Comparison of ENCODE assay signal across 21 cellular contexts in genomic region chr12:93365616-93366015, GRCh38. TPM values are rescaled to one million over a fixed set of nuclear protein-coding genes. Genes with fewer than 3 reads are reported as not detected.
DNase-seq lines count a peak whose midpoint lies in the region; ATAC-seq, FAIRE-seq and TF ChIP-seq lines count a peak whose summit lies in the region.
"Had no signal": no experiment of that assay in that cellular context is flagged by ENCODE, and none has a peak within 500 bp of the region (broad histone marks: within the 10 kb centered on the region; RNA-seq: fewer than 3 reads in every experiment).

No MANE protein-coding gene starts in this region.

- H4K20me1 ChIP-seq in H9 (ENCODE audit: control insufficient read depth, insufficient read depth, insufficient read length) (no peaks in the 10 kb centered on the region), K562 (replicated peaks; ENCODE audit: control insufficient read depth, insufficient read depth, low read length) (no peaks in the 10 kb centered on the region)
- H4K20me1 ChIP-seq: BLaER1 treated with 17β-estradiol and CSF1 and Interleukin-3, amounts not matched to agents 10 nM and 100 nM had no signal

- no peak overlapping the region for H4K5ac ChIP-seq in H9 (ENCODE audit: insufficient read length, low read depth, low read length)

- H3K4me1 ChIP-seq in H9 (ENCODE audit: insufficient read depth, low read length) (peaks cover 2% of the 10 kb centered on the region), K562 (replicated peaks in 1 of 2; ENCODE audit: control insufficient read depth in 2 of 2, insufficient read depth in 2 of 2, low read length in 2 of 2) (peaks cover 8 to 9% of the 10 kb centered on the region in 2 experiments; a peak in 4 of 5 replicates), psoas muscle (peaks cover 35% of the 10 kb centered on the region), transverse colon (peaks cover 0 to 3% (median 0%) of the 10 kb centered on the region in 4 donors)

- no peaks in the 10 kb centered on the region for H3K23me2 ChIP-seq in H9 (ENCODE audit: insufficient read length, low read depth, low read length, poor library complexity, severe bottlenecking)

- H2AFZ ChIP-seq in H9 (ENCODE audit: low read length) (no peak overlapping the region), K562 (ENCODE audit: low read depth, low read length) (peak overlapping the region; percentile 70)
- H2AFZ ChIP-seq: GM23338 had no signal

- H3K79me1 ChIP-seq in H9 (ENCODE audit: insufficient read depth, low read depth, low read length, poor library complexity, severe bottlenecking) = no peaks in the 10 kb centered on the region

- H3K27ac ChIP-seq in H9 (ENCODE audit: insufficient read length, low read depth, low read length) = no peak overlapping the region
- H3K27ac ChIP-seq in K562 (ENCODE audit: extremely low read depth, low read depth, low read length) = peak overlapping the region; percentile 10; the same call in 2 of the 3 replicates
- peak overlapping the region; percentile 54 for H3K27ac ChIP-seq in psoas muscle
- H3K27ac ChIP-seq in transverse colon = no peak overlapping the region
- H3K27ac ChIP-seq: BLaER1 treated with 17β-estradiol and CSF1 and Interleukin-3, amounts not matched to agents 10 nM and 100 nM had no signal

- H3K18ac ChIP-seq in H9 (ENCODE audit: insufficient read length, low read depth, low read length) = no peak overlapping the region

- no peaks in the 10 kb centered on the region for H3K36me3 ChIP-seq in K562 (ENCODE audit: control insufficient read depth, insufficient read depth, low read length)
- H3K36me3 ChIP-seq in psoas muscle (ENCODE audit: insufficient read depth in 1 of 2, low read depth in 1 of 2) = no peaks in the 10 kb centered on the region
- no peaks in the 10 kb centered on the region for H3K36me3 ChIP-seq in transverse colon
- H3K36me3 ChIP-seq: BLaER1 treated with 17β-estradiol and CSF1 and Interleukin-3, amounts not matched to agents 10 nM and 100 nM had no signal

- peak overlapping the region; percentile 64 for H2BK20ac ChIP-seq in H9 (ENCODE audit: low read depth, low read length, poor library complexity, severe bottlenecking)

- no peak overlapping the region for H3K4ac ChIP-seq in H9 (ENCODE audit: low read depth, low read length)

- TF ChIP-seq EP300 in K562 (IDR thresholded peaks at IDR 0.05; ENCODE audit: low read length) (no peak), transverse colon (IDR thresholded peaks at IDR 0.05; ENCODE audit: low read depth) (no peak)

- no peak overlapping the region for H2BK15ac ChIP-seq in H9 (ENCODE audit: low read depth, low read length)

- no peaks in the 10 kb centered on the region for H3K9me1 ChIP-seq in K562 (ENCODE audit: control insufficient read depth, insufficient read depth, low read length)

- no peak overlapping the region for H2BK5ac ChIP-seq in H9 (ENCODE audit: insufficient read length, low read length)

- DNase-seq in H9 (no peak), K562 (ENCODE audit: extremely low read depth in 1 of 4, low spot score in 3 of 4) (no peak), fibroblast of pulmonary artery (ENCODE audit: low read depth) (peak; percentile 27), psoas muscle (no peak), transverse colon (no peak)
- no peak for DNase-seq in activated CD8-positive, alpha-beta memory T cell treated with anti-CD3 and anti-CD28 coated beads for 24 hours
- no peak for DNase-seq in activated CD8-positive, alpha-beta memory T cell treated with anti-CD3 and anti-CD28 coated beads, Interleukin-2, amount 50 U/mL, for 4 hours
- DNase-seq: CD8-positive, alpha-beta T cell; COR-L47; DMS 273 treated with DMSO at 0.1 percent for 48 hours; DMS53; GDM1; HFFc6 had no signal

- no peak overlapping the region for H4K8ac ChIP-seq in H9 (replicated peaks; ENCODE audit: insufficient read length, low read depth, low read length)

- no peaks in the 10 kb centered on the region for H3K9me3 Mint-ChIP-seq in H9
- H3K9me3 Mint-ChIP-seq: CD8-positive, alpha-beta T cell; GM23338; HFFc6 had no signal

- no peak overlapping the region for H3K14ac ChIP-seq in H9 (ENCODE audit: insufficient read depth, low read length)

- intact Hi-C loops in K562 (cut with micrococcal nuclease) (no loop called here), psoas muscle (cut with DNase I) (no loop called here), transverse colon (cut with DNase I; ENCODE audit: low total_unique reads) (no loop called here)

- peaks cover 9 to 13% of the 10 kb centered on the region in 2 experiments for H3K4me1 Mint-ChIP-seq in H9

- CTCF ChIA-PET in K562 (lab: Yijun Ruan, JAX; ENCODE audit: low intra/inter-chr PET ratio) = no interaction called here

- no peak for FAIRE-seq in K562 (lab: Jason Lieb, UNC)
- FAIRE-seq: GM12892, GM18507, H54 had no signal

- no peak overlapping the region for H3K23ac ChIP-seq in H9 (ENCODE audit: insufficient read length, low read depth, low read length)

- ATAC-seq in K562 (no peak), psoas muscle (no peak), SK-N-SH treated with all-trans-retinoic acid at 6 μM for 48 hours (no peak)
- ATAC-seq: CD8-positive, alpha-beta T cell; GM23338; HCT116 had no signal

- H3K27ac Mint-ChIP-seq in H9 = no peak overlapping the region
- H3K27ac Mint-ChIP-seq: B cell; CD8-positive, alpha-beta T cell; GM23338; HFFc6 had no signal

- H3K4me2 ChIP-seq in H9 (ENCODE audit: insufficient read depth, insufficient read length, low read length) = no peak overlapping the region
- no peak overlapping the region for H3K4me2 ChIP-seq in K562 (ENCODE audit: insufficient read depth, low read length)
- H3K4me2 ChIP-seq: BLaER1 treated with 17β-estradiol and CSF1 and Interleukin-3, amounts not matched to agents 10 nM and 100 nM; GM23338 had no signal

- H3K27me3 ChIP-seq in H9 (ENCODE audit: insufficient read depth, low read length) (no peaks in the 10 kb centered on the region), K562 (ENCODE audit: control insufficient read depth in 2 of 2, insufficient read depth in 2 of 2, low read length in 2 of 2) (no peaks in the 10 kb centered on the region), psoas muscle (ENCODE audit: insufficient read depth in 3 of 3, low read length in 2 of 3) (no peaks in the 10 kb centered on the region), transverse colon (no peaks in the 10 kb centered on the region)
- H3K27me3 ChIP-seq: BLaER1 treated with 17β-estradiol and CSF1 and Interleukin-3, amounts not matched to agents 10 nM and 100 nM had no signal

- TF ChIP-seq RAD21 in K562 (CRISPR knock-in tag; conservative IDR thresholded peaks at IDR 0.05 in 1 of 2, IDR thresholded peaks at IDR 0.05 in 1 of 2) = no peak

- no peak overlapping the region for H2BK12ac ChIP-seq in H9 (ENCODE audit: insufficient read length, low read depth, low read length)

- H3K36me3 Mint-ChIP-seq in H9 (ENCODE audit: insufficient read depth in 1 of 3, low read depth in 3 of 3) = peaks cover 0 to 3% (median 0%) of the 10 kb centered on the region in 3 experiments; a peak in 1 of 7 replicates
- H3K36me3 Mint-ChIP-seq: CD8-positive, alpha-beta T cell had no signal

- in situ Hi-C loops in K562 (cut with MboI) = no loop called here
- in situ Hi-C loops in transverse colon (cut with MboI; ENCODE audit: low pct_ligation_motif_present in 1 of 4, low pct_unique_long_range_greater_than_20kb in 1 of 4, low sequenced_read_pairs in 3 of 4) = no loop called here

- no peak overlapping the region for H3K56ac ChIP-seq in H9 (ENCODE audit: insufficient read length, low read depth, low read length)

- POLR2A ChIA-PET in K562 (lab: Yijun Ruan, JAX) = interaction anchor here (1.0 to 1.5 kb wide), 3 partner anchors 8 to 50 kb away, joined by 3 to 4 read pairs (median 3); no protein-coding TSS in a partner anchor

- no peak overlapping the region for H4K91ac ChIP-seq in H9 (ENCODE audit: insufficient read length, low read depth, low read length)

- no CpG with 5 or more reads among the region's 3 CpGs for WGBS in H9 (ENCODE audit: extremely low coverage, insufficient read length, low lambda C conversion rate)
- WGBS in K562 (ENCODE audit: insufficient coverage, low coverage, missing lambda C conversion rate) = 57% methylated on average over 3 of the region's 3 CpGs
- WGBS in psoas muscle, 3 donors = 60 to 81% (median 65%) methylated on average over 3 of the region's 3 CpGs
- WGBS in transverse colon (ENCODE audit: low coverage in 1 of 2), 2 donors = 87 to 95% methylated on average over 2 to 3 of the region's 3 CpGs

- TF ChIP-seq CTCF in H9 (conservative IDR thresholded peaks at IDR 0.05) = no peak
- TF ChIP-seq CTCF in K562 (IDR thresholded peaks at IDR 0.05 in 2 of 3, conservative IDR thresholded peaks at IDR 0.05 in 1 of 3; ENCODE audit: insufficient read depth in 2 of 3, low read depth in 1 of 3, low read length in 3 of 3) = no peak
- no peak for TF ChIP-seq CTCF in fibroblast of pulmonary artery (IDR thresholded peaks at IDR 0.05; ENCODE audit: low read length, missing control alignments)
- TF ChIP-seq CTCF in psoas muscle (IDR thresholded peaks at IDR 0.05) = no peak
- no peak for TF ChIP-seq CTCF in transverse colon (IDR thresholded peaks at IDR 0.05)

- no peaks in the 10 kb centered on the region for H3K27me3 Mint-ChIP-seq in H9 (ENCODE audit: low read depth)

- H3K9me3 ChIP-seq in H9 (ENCODE audit: control insufficient read depth, low read depth, low read length) (no peaks in the 10 kb centered on the region), K562 (replicated peaks; ENCODE audit: control insufficient read depth, insufficient read depth, low read depth, low read length) (no peaks in the 10 kb centered on the region), psoas muscle (no peaks in the 10 kb centered on the region), transverse colon (no peaks in the 10 kb centered on the region)
- H3K9me3 ChIP-seq: BLaER1 treated with 17β-estradiol and CSF1 and Interleukin-3, amounts not matched to agents 10 nM and 100 nM had no signal

- H2BK120ac ChIP-seq in H9 (ENCODE audit: low read depth, low read length, poor library complexity, severe bottlenecking) = no peak overlapping the region

- TF ChIP-seq POLR2A in K562 (conservative IDR thresholded peaks at IDR 0.05) = no peak
- TF ChIP-seq POLR2A in transverse colon (IDR thresholded peaks at IDR 0.05) = no peak

- H3K9ac ChIP-seq in H9 (ENCODE audit: extremely low read depth, insufficient read length, low read length) = no peak overlapping the region
- H3K9ac ChIP-seq in K562 (ENCODE audit: insufficient read depth in 1 of 2, low read depth in 2 of 2, low read length in 2 of 2) = no peak overlapping the region
- H3K9ac ChIP-seq: BLaER1 treated with 17β-estradiol and CSF1 and Interleukin-3, amounts not matched to agents 10 nM and 100 nM had no signal

- no peak overlapping the region for H3K4me3 Mint-ChIP-seq in H9
- H3K4me3 Mint-ChIP-seq: B cell; CD8-positive, alpha-beta T cell; GM23338; HFFc6 had no signal

- H3K4me3 ChIP-seq in K562 (no peak overlapping the region), fibroblast of pulmonary artery (replicated peaks; ENCODE audit: low read depth, low read length) (no peak overlapping the region), psoas muscle (no peak overlapping the region), transverse colon (no peak overlapping the region)
- H3K4me3 ChIP-seq: BLaER1 treated with 17β-estradiol and CSF1 and Interleukin-3, amounts not matched to agents 10 nM and 100 nM; GM23338 had no signal

- no peak overlapping the region for H3T11ph ChIP-seq in H9 (ENCODE audit: low read length)

- no peaks in the 10 kb centered on the region for H3K79me2 ChIP-seq in H9 (ENCODE audit: insufficient read depth, low read length)
- H3K79me2 ChIP-seq in K562 (ENCODE audit: control insufficient read depth, insufficient read depth, low read length) = no peaks in the 10 kb centered on the region

- BruUV-seq in K562 (replicated peaks; lab: Mats Ljungman, UMichigan) = no TSS peak

- no peak overlapping the region for H2AK5ac ChIP-seq in H9 (ENCODE audit: insufficient read length, low read length)

RNA-seq across cellular contexts. Expression of gene NUDT4, which starts 12.1 kb away (rescaled TPM):
- total RNA-seq in H9 (2021) (39.9 and 40.6 TPM in 2 replicates), K562 (2014; rRNA removed) (87.5 and 102 TPM in 2 replicates), K562 (2014; rRNA removed; fragmentation: Illumina TruSeq; extraction: Trizol) (158 and 187 TPM in 2 replicates), K562 (2015; rRNA removed; fragmentation: Illumina TruSeq; extraction: Trizol) (87.4 and 99.2 TPM in 2 replicates), K562 (2021) (132 and 147 TPM in 2 replicates), psoas muscle (100 to 1,000 TPM; 187 to 254 (median 211) TPM), transverse colon (100 to 1,000 TPM in 2 of 4 donors, 10 to 100 TPM in 2; 65.3 to 111 (median 90.9) TPM)
- 29.5 and 81.9 TPM in 2 replicates for total RNA-seq in K562 (2011; cell fraction: chromatin; rRNA removed; ENCODE audit: low replicate concordance)
- 29.0 and 33.4 TPM in 2 replicates for total RNA-seq in K562 (2011; cell fraction: nucleolus; rRNA removed)
- 63.9 and 138 TPM in 2 replicates for total RNA-seq in K562 (2011; cell fraction: nucleoplasm; rRNA removed)
- polyA plus RNA-seq in K562 (2011; rRNA removed) (112 and 164 TPM in 2 replicates), K562 (2014; fragmentation: Illumina TruSeq; extraction: Trizol) (116 and 128 TPM in 2 replicates), K562 (2014; fragmentation: Nextera tagmentation; extraction: Ambion mirVana) (10 to 100 TPM; 38.1 to 60.2 TPM), K562 (2014; rRNA removed) (84.6 and 94.2 TPM in 2 replicates), psoas muscle (100 to 1,000 TPM in 1 of 3 donors, 10 to 100 TPM in 2; 48.3 to 108 (median 76.1) TPM)
- 57.9 and 68.4 TPM in 2 replicates for polyA plus RNA-seq in K562 (2011; cell fraction: cytosol; rRNA removed)
- polyA plus RNA-seq in K562 (2011; cell fraction: nucleus; rRNA removed) = 14.0 and 27.3 TPM in 2 replicates
- 64.5 and 88.2 TPM in 2 replicates for polyA plus RNA-seq in K562 (2012)
- 147 and 162 TPM in 2 replicates for polyA minus RNA-seq in K562 (2011; rRNA and poly(A)+ RNA removed)
- 62.3 and 75.6 TPM in 2 replicates for polyA minus RNA-seq in K562 (2011; cell fraction: cytosol; rRNA and poly(A)+ RNA removed)
- polyA minus RNA-seq in K562 (2011; cell fraction: nucleus; rRNA and poly(A)+ RNA removed) = 27.5 and 37.5 TPM in 2 replicates

Comparison
In these comparisons a context has a peak if more than half of its experiments do, and no peak if none do; other contexts are left out.
1. H3K27ac ChIP-seq: peak in K562 (single experiment) and psoas muscle (single experiment); none in H9 (single experiment) and transverse colon (0 of 4).